28 cellular contexts compared by ENCODE assay signal in the genomic region with DNA sequence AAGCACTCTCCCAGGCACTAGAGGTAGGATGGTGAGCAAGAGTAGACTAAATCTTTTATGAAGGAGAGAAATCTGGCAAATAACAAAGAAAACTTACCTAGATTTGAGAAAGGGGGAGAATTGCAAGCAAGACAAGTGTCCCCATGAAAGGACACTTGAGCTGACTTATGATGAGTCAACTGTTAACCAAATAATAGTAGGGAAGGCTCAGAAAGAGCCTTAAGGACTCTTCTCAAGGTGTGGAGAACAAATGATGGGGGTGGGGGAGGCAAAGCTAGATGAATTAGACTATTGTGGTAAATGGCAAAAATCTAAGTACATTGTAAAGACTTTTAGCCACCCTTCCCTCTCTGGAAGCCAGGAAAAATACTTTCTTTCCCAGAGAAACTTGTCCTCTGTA.
"Had no signal": no experiment of that assay in that cellular context is flagged by ENCODE, and none has a peak within 500 bp of the region (broad histone marks: within the 10 kb centered on the region; RNA-seq: fewer than 3 reads in every experiment).

No MANE protein-coding gene starts in this region.

- H3K36me3 Mint-ChIP-seq: mesothelial cell of epicardium; naive B cell; natural killer cell treated with Interleukin-12 subunit alpha and Interleukin-12 subunit beta and Interleukin-15 and Interleukin-18, amount 100 ng/mL, for 72 hours; stimulated activated naive B cell treated with anti-CD40 and anti-IgM and Interleukin-4, amounts not matched to agents 10 μg/mL and 1 μg/mL and 100 μg/mL, for 72 hours had no signal

- H3K9me3 Mint-ChIP-seq: mesothelial cell of epicardium; naive B cell; natural killer cell treated with Interleukin-12 subunit alpha and Interleukin-12 subunit beta and Interleukin-15 and Interleukin-18, amount 100 ng/mL, for 72 hours had no signal

- DNase-seq: hippocampal formation; kidney glomerular epithelial cell; left cardiac atrium; lower lobe of right lung; mammary epithelial cell; mesenchymal stem cell; naive B cell; ovary; right lobe of liver; stimulated activated CD4-positive, alpha-beta T cell treated with anti-CD3 and anti-CD28 coated beads, Interleukin-1b, Interleukin-23, amount 100 ng/mL, for 48 hours; stimulated activated CD4-positive, alpha-beta T cell treated with anti-CD3 and anti-CD28 coated beads, Interleukin-2, amount 100 ng/mL, for 48 hours; stimulated activated CD4-positive, alpha-beta T cell treated with anti-CD3 and anti-CD28 coated beads, Interleukin-4, amount 100 ng/mL, for 4 hours; stimulated activated CD8-positive, alpha-beta memory T cell treated with anti-CD3 and anti-CD28 coated beads, Interleukin-4, amount 100 ng/mL, for 48 hours; stimulated activated naive B cell treated with anti-CD40 and anti-IgM and Interleukin-4, amounts not matched to agents 10 μg/mL and 1 μg/mL and 100 μg/mL, for 72 hours; stimulated activated naive CD8-positive, alpha-beta T cell treated with anti-CD3 and anti-CD28 coated beads, Interleukin-15, Interleukin-2, amounts not matched to agents 100 U/mL and 50 U/mL, for 24 hours; stomach; testis; thyroid gland; transverse colon; upper lobe of left lung had no signal

- H3K4me3 ChIP-seq: lower lobe of right lung, ovary, right atrium auricular region, right lobe of liver, smooth muscle cell, stomach, testis, thyroid gland, transverse colon, upper lobe of left lung, vagina had no signal

- H3K27me3 ChIP-seq: ovary, right atrium auricular region, right lobe of liver, stomach, testis, thyroid gland, transverse colon, upper lobe of left lung, vagina had no signal

- ATAC-seq: left cardiac atrium; left lobe of liver; lower lobe of right lung; natural killer cell treated with Interleukin-12 subunit alpha and Interleukin-12 subunit beta and Interleukin-15 and Interleukin-18, amount 100 ng/mL, for 72 hours; right lobe of liver; stimulated activated naive CD8-positive, alpha-beta T cell treated with anti-CD3 and anti-CD28 coated beads, Interleukin-15, Interleukin-2, amounts not matched to agents 100 U/mL and 50 U/mL, for 24 hours had no signal

- FAIRE-seq: keratinocyte had no signal

- H3K4me3 Mint-ChIP-seq: mesothelial cell of epicardium; natural killer cell treated with Interleukin-12 subunit alpha and Interleukin-12 subunit beta and Interleukin-15 and Interleukin-18, amount 100 ng/mL, for 72 hours; stimulated activated naive B cell treated with anti-CD40 and anti-IgM and Interleukin-4, amounts not matched to agents 10 μg/mL and 1 μg/mL and 100 μg/mL, for 72 hours had no signal

- H3K36me3 ChIP-seq: lower lobe of right lung, ovary, right atrium auricular region, right lobe of liver, stomach, thyroid gland, transverse colon, upper lobe of left lung, vagina had no signal

- H3K27me3 Mint-ChIP-seq: naive B cell; natural killer cell treated with Interleukin-12 subunit alpha and Interleukin-12 subunit beta and Interleukin-15 and Interleukin-18, amount 100 ng/mL, for 72 hours; progenitor cell of endocrine pancreas; stimulated activated naive B cell treated with anti-CD40 and anti-IgM and Interleukin-4, amounts not matched to agents 10 μg/mL and 1 μg/mL and 100 μg/mL, for 72 hours had no signal

- H3K27ac Mint-ChIP-seq: mesothelial cell of epicardium; progenitor cell of endocrine pancreas; stimulated activated naive B cell treated with anti-CD40 and anti-IgM and Interleukin-4, amounts not matched to agents 10 μg/mL and 1 μg/mL and 100 μg/mL, for 72 hours had no signal
